ENCODE assay signal across 1 cellular context in the genomic region with DNA sequence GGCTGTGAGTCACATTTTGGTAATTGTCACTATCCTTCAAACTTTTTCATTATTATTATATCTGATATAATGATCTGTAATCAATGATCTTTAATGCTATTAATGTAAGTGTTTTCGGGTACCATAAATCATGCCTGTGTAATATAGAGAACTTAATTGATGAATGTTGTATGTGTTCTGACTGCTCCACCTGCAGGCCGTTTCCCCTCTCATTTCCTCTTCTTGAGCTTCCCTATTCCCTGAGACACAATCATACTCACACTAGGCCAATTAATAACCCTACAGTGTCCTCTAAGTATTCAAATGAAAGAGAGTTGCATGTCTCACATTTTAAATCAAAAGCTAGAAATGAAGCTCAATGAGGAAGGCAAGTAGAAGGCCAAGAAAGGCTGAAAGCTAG.
TF ChIP-seq lines count a peak whose summit lies in the region.

No MANE protein-coding gene starts in this region.

TF ChIP-seq in GM23338, 12 proteins besides CTCF, POLR2A, EP300 and RAD21 (continued from another document):
- TF ChIP-seq, protein P1, sequence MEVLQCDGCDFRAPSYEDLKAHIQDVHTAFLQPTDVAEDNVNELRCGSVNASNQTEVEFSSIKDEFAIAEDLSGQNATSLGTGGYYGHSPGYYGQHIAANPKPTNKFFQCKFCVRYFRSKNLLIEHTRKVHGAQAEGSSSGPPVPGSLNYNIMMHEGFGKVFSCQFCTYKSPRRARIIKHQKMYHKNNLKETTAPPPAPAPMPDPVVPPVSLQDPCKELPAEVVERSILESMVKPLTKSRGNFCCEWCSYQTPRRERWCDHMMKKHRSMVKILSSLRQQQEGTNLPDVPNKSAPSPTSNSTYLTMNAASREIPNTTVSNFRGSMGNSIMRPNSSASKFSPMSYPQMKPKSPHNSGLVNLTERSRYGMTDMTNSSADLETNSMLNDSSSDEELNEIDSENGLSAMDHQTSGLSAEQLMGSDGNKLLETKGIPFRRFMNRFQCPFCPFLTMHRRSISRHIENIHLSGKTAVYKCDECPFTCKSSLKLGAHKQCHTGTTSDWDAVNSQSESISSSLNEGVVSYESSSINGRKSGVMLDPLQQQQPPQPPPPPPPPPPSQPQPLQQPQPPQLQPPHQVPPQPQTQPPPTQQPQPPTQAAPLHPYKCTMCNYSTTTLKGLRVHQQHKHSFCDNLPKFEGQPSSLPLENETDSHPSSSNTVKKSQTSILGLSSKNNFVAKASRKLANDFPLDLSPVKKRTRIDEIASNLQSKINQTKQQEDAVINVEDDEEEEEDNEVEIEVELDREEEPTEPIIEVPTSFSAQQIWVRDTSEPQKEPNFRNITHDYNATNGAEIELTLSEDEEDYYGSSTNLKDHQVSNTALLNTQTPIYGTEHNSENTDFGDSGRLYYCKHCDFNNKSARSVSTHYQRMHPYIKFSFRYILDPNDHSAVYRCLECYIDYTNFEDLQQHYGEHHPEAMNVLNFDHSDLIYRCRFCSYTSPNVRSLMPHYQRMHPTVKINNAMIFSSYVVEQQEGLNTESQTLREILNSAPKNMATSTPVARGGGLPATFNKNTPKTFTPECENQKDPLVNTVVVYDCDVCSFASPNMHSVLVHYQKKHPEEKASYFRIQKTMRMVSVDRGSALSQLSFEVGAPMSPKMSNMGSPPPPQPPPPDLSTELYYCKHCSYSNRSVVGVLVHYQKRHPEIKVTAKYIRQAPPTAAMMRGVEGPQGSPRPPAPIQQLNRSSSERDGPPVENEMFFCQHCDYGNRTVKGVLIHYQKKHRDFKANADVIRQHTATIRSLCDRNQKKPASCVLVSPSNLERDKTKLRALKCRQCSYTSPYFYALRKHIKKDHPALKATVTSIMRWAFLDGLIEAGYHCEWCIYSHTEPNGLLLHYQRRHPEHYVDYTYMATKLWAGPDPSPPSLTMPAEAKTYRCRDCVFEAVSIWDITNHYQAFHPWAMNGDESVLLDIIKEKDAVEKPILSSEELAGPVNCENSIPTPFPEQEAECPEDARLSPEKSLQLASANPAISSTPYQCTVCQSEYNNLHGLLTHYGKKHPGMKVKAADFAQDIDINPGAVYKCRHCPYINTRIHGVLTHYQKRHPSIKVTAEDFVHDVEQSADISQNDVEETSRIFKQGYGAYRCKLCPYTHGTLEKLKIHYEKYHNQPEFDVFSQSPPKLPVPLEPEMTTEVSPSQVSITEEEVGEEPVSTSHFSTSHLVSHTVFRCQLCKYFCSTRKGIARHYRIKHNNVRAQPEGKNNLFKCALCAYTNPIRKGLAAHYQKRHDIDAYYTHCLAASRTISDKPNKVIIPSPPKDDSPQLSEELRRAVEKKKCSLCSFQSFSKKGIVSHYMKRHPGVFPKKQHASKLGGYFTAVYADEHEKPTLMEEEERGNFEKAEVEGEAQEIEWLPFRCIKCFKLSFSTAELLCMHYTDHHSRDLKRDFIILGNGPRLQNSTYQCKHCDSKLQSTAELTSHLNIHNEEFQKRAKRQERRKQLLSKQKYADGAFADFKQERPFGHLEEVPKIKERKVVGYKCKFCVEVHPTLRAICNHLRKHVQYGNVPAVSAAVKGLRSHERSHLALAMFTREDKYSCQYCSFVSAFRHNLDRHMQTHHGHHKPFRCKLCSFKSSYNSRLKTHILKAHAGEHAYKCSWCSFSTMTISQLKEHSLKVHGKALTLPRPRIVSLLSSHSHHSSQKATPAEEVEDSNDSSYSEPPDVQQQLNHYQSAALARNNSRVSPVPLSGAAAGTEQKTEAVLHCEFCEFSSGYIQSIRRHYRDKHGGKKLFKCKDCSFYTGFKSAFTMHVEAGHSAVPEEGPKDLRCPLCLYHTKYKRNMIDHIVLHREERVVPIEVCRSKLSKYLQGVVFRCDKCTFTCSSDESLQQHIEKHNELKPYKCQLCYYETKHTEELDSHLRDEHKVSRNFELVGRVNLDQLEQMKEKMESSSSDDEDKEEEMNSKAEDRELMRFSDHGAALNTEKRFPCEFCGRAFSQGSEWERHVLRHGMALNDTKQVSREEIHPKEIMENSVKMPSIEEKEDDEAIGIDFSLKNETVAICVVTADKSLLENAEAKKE (CRISPR knock-in tag; IDR thresholded peaks at IDR 0.05) = no peak
- TF ChIP-seq NANOG (IDR thresholded peaks at IDR 0.05; ENCODE audit: borderline replicate concordance) (no peak), POLR2AphosphoS5 (IDR thresholded peaks at IDR 0.05; ENCODE audit: low read depth) (no peak), STAT1 (IDR thresholded peaks at IDR 0.05; ENCODE audit: unreplicated experiment) (no peak), ZNF331 (CRISPR knock-in tag; IDR thresholded peaks at IDR 0.05; ENCODE audit: low read depth) (no peak), JUNB (IDR thresholded peaks at IDR 0.05; ENCODE audit: unreplicated experiment) (no peak)
- TF ChIP-seq, protein P2, sequence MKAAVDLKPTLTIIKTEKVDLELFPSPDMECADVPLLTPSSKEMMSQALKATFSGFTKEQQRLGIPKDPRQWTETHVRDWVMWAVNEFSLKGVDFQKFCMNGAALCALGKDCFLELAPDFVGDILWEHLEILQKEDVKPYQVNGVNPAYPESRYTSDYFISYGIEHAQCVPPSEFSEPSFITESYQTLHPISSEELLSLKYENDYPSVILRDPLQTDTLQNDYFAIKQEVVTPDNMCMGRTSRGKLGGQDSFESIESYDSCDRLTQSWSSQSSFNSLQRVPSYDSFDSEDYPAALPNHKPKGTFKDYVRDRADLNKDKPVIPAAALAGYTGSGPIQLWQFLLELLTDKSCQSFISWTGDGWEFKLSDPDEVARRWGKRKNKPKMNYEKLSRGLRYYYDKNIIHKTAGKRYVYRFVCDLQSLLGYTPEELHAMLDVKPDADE (IDR thresholded peaks at IDR 0.05) = no peak
- TF ChIP-seq, protein P3, sequence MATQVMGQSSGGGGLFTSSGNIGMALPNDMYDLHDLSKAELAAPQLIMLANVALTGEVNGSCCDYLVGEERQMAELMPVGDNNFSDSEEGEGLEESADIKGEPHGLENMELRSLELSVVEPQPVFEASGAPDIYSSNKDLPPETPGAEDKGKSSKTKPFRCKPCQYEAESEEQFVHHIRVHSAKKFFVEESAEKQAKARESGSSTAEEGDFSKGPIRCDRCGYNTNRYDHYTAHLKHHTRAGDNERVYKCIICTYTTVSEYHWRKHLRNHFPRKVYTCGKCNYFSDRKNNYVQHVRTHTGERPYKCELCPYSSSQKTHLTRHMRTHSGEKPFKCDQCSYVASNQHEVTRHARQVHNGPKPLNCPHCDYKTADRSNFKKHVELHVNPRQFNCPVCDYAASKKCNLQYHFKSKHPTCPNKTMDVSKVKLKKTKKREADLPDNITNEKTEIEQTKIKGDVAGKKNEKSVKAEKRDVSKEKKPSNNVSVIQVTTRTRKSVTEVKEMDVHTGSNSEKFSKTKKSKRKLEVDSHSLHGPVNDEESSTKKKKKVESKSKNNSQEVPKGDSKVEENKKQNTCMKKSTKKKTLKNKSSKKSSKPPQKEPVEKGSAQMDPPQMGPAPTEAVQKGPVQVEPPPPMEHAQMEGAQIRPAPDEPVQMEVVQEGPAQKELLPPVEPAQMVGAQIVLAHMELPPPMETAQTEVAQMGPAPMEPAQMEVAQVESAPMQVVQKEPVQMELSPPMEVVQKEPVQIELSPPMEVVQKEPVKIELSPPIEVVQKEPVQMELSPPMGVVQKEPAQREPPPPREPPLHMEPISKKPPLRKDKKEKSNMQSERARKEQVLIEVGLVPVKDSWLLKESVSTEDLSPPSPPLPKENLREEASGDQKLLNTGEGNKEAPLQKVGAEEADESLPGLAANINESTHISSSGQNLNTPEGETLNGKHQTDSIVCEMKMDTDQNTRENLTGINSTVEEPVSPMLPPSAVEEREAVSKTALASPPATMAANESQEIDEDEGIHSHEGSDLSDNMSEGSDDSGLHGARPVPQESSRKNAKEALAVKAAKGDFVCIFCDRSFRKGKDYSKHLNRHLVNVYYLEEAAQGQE (IDR thresholded peaks at IDR 0.05; ENCODE audit: unreplicated experiment) = no peak
